24 cellular contexts compared by ENCODE assay signal in the genomic region with DNA sequence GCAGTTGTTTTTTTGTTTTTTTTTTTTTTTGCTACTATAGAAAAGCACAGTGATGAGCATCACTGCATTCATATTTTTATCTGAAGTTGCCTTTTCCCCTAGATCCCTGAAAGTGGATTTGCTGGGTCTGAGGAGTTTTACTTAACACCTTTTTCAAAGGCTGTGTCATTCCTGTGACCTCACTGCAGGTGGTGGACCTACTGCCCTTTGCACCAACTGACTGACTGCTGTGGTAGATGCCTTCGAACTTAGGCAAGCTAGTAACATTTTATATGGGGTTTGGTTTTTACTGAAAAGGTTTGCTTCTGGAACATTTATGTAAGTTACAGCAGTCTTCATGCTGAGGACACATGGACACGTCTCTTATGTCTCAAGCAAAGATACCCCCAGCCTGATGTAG. TPM values are rescaled to one million over a fixed set of nuclear protein-coding genes. Genes with fewer than 3 reads are reported as not detected.
DNase-seq lines count a peak whose midpoint lies in the region; ATAC-seq, FAIRE-seq and TF ChIP-seq lines count a peak whose summit lies in the region.
"Had no signal": no experiment of that assay in that cellular context is flagged by ENCODE, and none has a peak within 500 bp of the region (broad histone marks: within the 10 kb centered on the region; RNA-seq: fewer than 3 reads in every experiment).

No MANE protein-coding gene starts in this region.

- intact Hi-C loops in HepG2 (cut with micrococcal nuclease; ENCODE audit: unreplicated experiment): loop anchor here (2.0 to 10.0 kb wide), 2 partner anchors 36 to 158 kb away; partner anchors contain the start of gene SPTBN1
- intact Hi-C loops in left lung (cut with DNase I): no loop called here

- 47% methylated on average over 2 of the region's 2 CpGs for WGBS in HepG2 (ENCODE audit: low lambda C conversion rate)

- peaks cover 5% of the 10 kb centered on the region; the same call in 1 of the 2 replicates for H3K79me2 ChIP-seq in SU-DHL-6 (ENCODE audit: insufficient read depth, low read length)
- peaks cover 75% of the 10 kb centered on the region for H3K79me2 ChIP-seq in HepG2 (ENCODE audit: insufficient read depth, low read length)

- peak; percentile 85 for ATAC-seq in HepG2
- no peak for ATAC-seq in left lung
- ATAC-seq: GM23338, Panc1 had no signal

- BruUV-seq in HepG2 (replicated peaks; lab: Mats Ljungman, UMichigan): no TSS peak

- peaks cover 63% of the 10 kb centered on the region for H3K4me1 ChIP-seq in HepG2 (ENCODE audit: insufficient read depth, low read length)
- H3K4me1 ChIP-seq in left lung: peaks cover 0 to 8% of the 10 kb centered on the region in 2 donors
- H3K4me1 ChIP-seq: HAP-1 had no signal

- TF ChIP-seq CTCF in SU-DHL-6 (IDR thresholded peaks at IDR 0.05; ENCODE audit: insufficient read depth, low read length, poor library complexity, severe bottlenecking) (no peak), HepG2 (CRISPR knock-in tag; IDR thresholded peaks at IDR 0.05) (no peak), left lung (IDR thresholded peaks at IDR 0.05) (no peak)

- 0 out of 2 replicates have a peak, but pooled peaks cover 3% of the 10 kb centered on the region for H3F3A ChIP-seq in SU-DHL-6 (ENCODE audit: insufficient read depth)

- TF ChIP-seq EP300 in HepG2 (IDR thresholded peaks at IDR 0.05; ENCODE audit: low read depth in 2 of 2, low read length in 2 of 2) (no peak), HepG2 (CRISPR knock-in tag; IDR thresholded peaks at IDR 0.05; ENCODE audit: borderline replicate concordance) (no peak)

- H3K9ac ChIP-seq in SU-DHL-6 (ENCODE audit: low read length): no peak overlapping the region
- H3K9ac ChIP-seq in HepG2 (ENCODE audit: insufficient read depth, low read depth, low read length): no peak overlapping the region

- H3K27ac ChIP-seq in SU-DHL-6 (ENCODE audit: low read depth, low read length): peak overlapping the region; percentile 45
- no peak overlapping the region for H3K27ac ChIP-seq in HepG2 (ENCODE audit: extremely low read length, insufficient read depth, low read length)
- no peak overlapping the region for H3K27ac ChIP-seq in left lung
- H3K27ac ChIP-seq: A549, HL-60, RWPE1 had no signal

- H3K27me3 ChIP-seq in SU-DHL-6 (ENCODE audit: low read length) (no peaks in the 10 kb centered on the region), HepG2 (ENCODE audit: control insufficient read depth in 1 of 2, insufficient read depth in 2 of 2, low read length in 2 of 2) (no peaks in the 10 kb centered on the region), left lung (no peaks in the 10 kb centered on the region)
- H3K27me3 ChIP-seq: MG63 had no signal

- no peaks in the 10 kb centered on the region for H3K9me2 ChIP-seq in SU-DHL-6 (replicated peaks; ENCODE audit: insufficient read depth, low read length)

- TF ChIP-seq POLR2A in HepG2 (IDR thresholded peaks at IDR 0.05; ENCODE audit: insufficient read depth in 1 of 2, low read depth in 2 of 2, low read length in 2 of 2): no peak

- TF ChIP-seq RAD21 in HepG2 (CRISPR knock-in tag; IDR thresholded peaks at IDR 0.05): no peak

- no peaks in the 10 kb centered on the region for H3K9me3 ChIP-seq in SU-DHL-6 (ENCODE audit: insufficient read depth, low read length)
- no peaks in the 10 kb centered on the region for H3K9me3 ChIP-seq in HepG2 (ENCODE audit: low read length)
- H3K9me3 ChIP-seq in left lung: no peaks in the 10 kb centered on the region
- H3K9me3 ChIP-seq: A549, HAP-1, MG63 had no signal

- peak; percentile 50 for DNase-seq in HuH-7.5 (ENCODE audit: low spot score)
- DNase-seq in HepG2 (ENCODE audit: low spot score): peak; percentile 60
- no peak for DNase-seq in dedifferentiated amniotic fluid mesenchymal stem cell (ENCODE audit: extremely low spot score)
- DNase-seq in stimulated activated CD4-positive, alpha-beta T cell treated with anti-CD3 and anti-CD28 coated beads, Interleukin-4, amount 100 ng/mL, for 4 hours: no peak
- no peak for DNase-seq in left lung
- DNase-seq in ureter (ENCODE audit: low spot score): no peak
- DNase-seq: C1 segment of cervical spinal cord; CD4-positive, alpha-beta memory T cell; COR-L47; DMS53; KBM-7; MG63; NCI-H2029 treated with DMSO at 0.1 percent for 48 hours; NCI-H2227 treated with DMSO at 0.1 percent for 48 hours; NCI-H526 treated with DMSO at 0.1 percent for 48 hours; SHP77 treated with DMSO at 0.1 percent for 48 hours had no signal

- in situ Hi-C loops in HepG2 (cut with HindIII; ENCODE audit: extremely low pct_ligation_motif_present, low pct_unique_long_range_greater_than_20kb): no loop called here

- POLR2A ChIA-PET in HepG2 (lab: Yijun Ruan, JAX): interaction anchor here (0.7 kb wide), 1 partner anchor 23 kb away, joined by 3 read pairs; no protein-coding TSS in a partner anchor

- CTCF ChIA-PET in HepG2 (lab: Yijun Ruan, JAX; ENCODE audit: low intra/inter-chr PET ratio, low total read pairs): no interaction called here

- FAIRE-seq in HepG2 (lab: Jason Lieb, UNC): peak; percentile 18
- FAIRE-seq: A549, GM18507 had no signal

- H3K36me3 ChIP-seq in SU-DHL-6 (ENCODE audit: low read length) (no peaks in the 10 kb centered on the region), HepG2 (replicated peaks in 1 of 2; ENCODE audit: control insufficient read depth in 1 of 2, insufficient read depth in 2 of 2, low read length in 2 of 2) (peaks cover 2 to 4% of the 10 kb centered on the region in 2 experiments; a peak in 2 of 5 replicates), left lung (peaks cover 0 to 3% of the 10 kb centered on the region in 2 donors)
- H3K36me3 ChIP-seq: HAP-1, MG63 had no signal

- H4K20me1 ChIP-seq in SU-DHL-6 (ENCODE audit: low read depth, low read length) (no peaks in the 10 kb centered on the region), HepG2 (ENCODE audit: insufficient read depth, low read length) (peaks cover 4% of the 10 kb centered on the region; the same call in 1 of the 2 replicates)

- H3K4me2 ChIP-seq in SU-DHL-6 (ENCODE audit: low read depth, low read length, poor library complexity, severe bottlenecking) (peak overlapping the region; percentile 27), HepG2 (ENCODE audit: low read depth, low read length) (peak overlapping the region; percentile 23)
- H3K4me2 ChIP-seq: A549, GM23338 had no signal

- no peak overlapping the region for H2AFZ ChIP-seq in SU-DHL-6 (ENCODE audit: low read depth, low read length, severe bottlenecking)
- no peak overlapping the region for H2AFZ ChIP-seq in HepG2 (ENCODE audit: low read length)
- H2AFZ ChIP-seq: GM23338 had no signal

- no peak overlapping the region for H3K4me3 ChIP-seq in SU-DHL-6 (ENCODE audit: insufficient read depth, low read length, poor library complexity, severe bottlenecking)
- H3K4me3 ChIP-seq in HepG2 (replicated peaks in 1 of 3; ENCODE audit: insufficient read depth in 1 of 3, low read depth in 2 of 3, low read length in 3 of 3): no peak overlapping the region
- no peak overlapping the region for H3K4me3 ChIP-seq in left lung
- H3K4me3 ChIP-seq: A549, GM23338, HAP-1, MG63 had no signal

TF ChIP-seq in HepG2, 621 proteins besides CTCF, POLR2A, EP300 and RAD21 (continues in another document):
- no peak for TF ChIP-seq SRF (IDR thresholded peaks at IDR 0.05; ENCODE audit: low read depth, low read length)
- TF ChIP-seq NFE2L1 (CRISPR knock-in tag; IDR thresholded peaks at IDR 0.05; ENCODE audit: borderline replicate concordance): no peak
- TF ChIP-seq ERF (CRISPR knock-in tag; IDR thresholded peaks at IDR 0.05): no peak
- TF ChIP-seq TARDBP (CRISPR knock-in tag; IDR thresholded peaks at IDR 0.05): no peak
- TF ChIP-seq KLF16 (CRISPR knock-in tag; IDR thresholded peaks at IDR 0.05): no peak
- TF ChIP-seq THAP11 (CRISPR knock-in tag; IDR thresholded peaks at IDR 0.05): no peak
- peak; percentile 75 for TF ChIP-seq PPARG (CRISPR knock-in tag; conservative IDR thresholded peaks at IDR 0.05)
- TF ChIP-seq ZNF484 (CRISPR knock-in tag; IDR thresholded peaks at IDR 0.05; ENCODE audit: borderline replicate concordance, low read depth): no peak
- TF ChIP-seq IRF2 (CRISPR knock-in tag; IDR thresholded peaks at IDR 0.05): no peak
- no peak for TF ChIP-seq SNRNP70 (IDR thresholded peaks at IDR 0.05; ENCODE audit: low read depth, low read length)
- 0 out of 2 replicates have a peak, but pooled peaks have one; percentile 18 for TF ChIP-seq GATAD2A (CRISPR knock-in tag; IDR thresholded peaks at IDR 0.05)
- no peak for TF ChIP-seq ZNF644 (CRISPR knock-in tag; IDR thresholded peaks at IDR 0.05; ENCODE audit: low read depth)

RNA-seq across cellular contexts. Expression of gene SPTBN1, which starts 36.2 kb away (rescaled TPM):
- total RNA-seq in HepG2 (2016; rRNA removed; fragmentation: Illumina TruSeq; extraction: Trizol) (139 and 299 TPM in 2 replicates), left lung (100 to 1,000 TPM; 441 to 550 TPM), ureter (380 TPM)
- 7.6 and 9.0 TPM in 2 replicates for total RNA-seq in HepG2 (2016; cell fraction: cytosol; rRNA removed; fragmentation: Illumina TruSeq; extraction: Trizol; ENCODE audit: low read depth)
- 109 and 295 TPM in 2 replicates for total RNA-seq in HepG2 (2016; cell fraction: insoluble cytoplasmic fraction; rRNA removed; fragmentation: Illumina TruSeq; extraction: Trizol)
- total RNA-seq in HepG2 (2016; cell fraction: membrane; rRNA removed; fragmentation: Illumina TruSeq; extraction: Trizol): 27.1 and 31.5 TPM in 2 replicates
- 441 and 497 TPM in 2 replicates for total RNA-seq in HepG2 (2016; cell fraction: nucleus; rRNA removed; fragmentation: Illumina TruSeq; extraction: Trizol)
- 123 and 127 TPM in 2 replicates for polyA plus RNA-seq in HepG2 (2011; rRNA removed)
- polyA plus RNA-seq in HepG2 (2011; cell fraction: cytosol; rRNA removed): 37.4 and 38.8 TPM in 2 replicates
- 594 and 623 TPM in 2 replicates for polyA plus RNA-seq in HepG2 (2011; cell fraction: nucleus; rRNA removed)
- polyA plus RNA-seq in HepG2 (2012): 212 and 223 TPM in 2 replicates
- 3.3 and 4.0 TPM in 2 replicates for polyA plus RNA-seq in HepG2 (2016; cell fraction: cytosol; fragmentation: Illumina TruSeq; extraction: Trizol; ENCODE audit: low read depth)
- 55.3 and 74.4 TPM in 2 replicates for polyA plus RNA-seq in HepG2 (2016; cell fraction: insoluble cytoplasmic fraction; fragmentation: Illumina TruSeq; extraction: Trizol; ENCODE audit: low read depth)
- 9.0 and 11.0 TPM in 2 replicates for polyA plus RNA-seq in HepG2 (2016; cell fraction: membrane; fragmentation: Illumina TruSeq; extraction: Trizol; ENCODE audit: low read depth)
- 381 and 401 TPM in 2 replicates for polyA plus RNA-seq in HepG2 (2016; cell fraction: nucleus; fragmentation: Illumina TruSeq; extraction: Trizol; ENCODE audit: insufficient read depth, low read depth)
- 53.9 and 245 TPM in 2 replicates for polyA minus RNA-seq in HepG2 (2011; rRNA and poly(A)+ RNA removed; ENCODE audit: low replicate concordance)
- 129 and 133 TPM in 2 replicates for polyA minus RNA-seq in HepG2 (2011; cell fraction: cytosol; rRNA and poly(A)+ RNA removed)
- 957 and 1,039 TPM in 2 replicates for polyA minus RNA-seq in HepG2 (2011; cell fraction: nucleus; rRNA and poly(A)+ RNA removed)

Comparison
In these comparisons a context has a peak if more than half of its experiments do, and no peak if none do; other contexts are left out.
1. DNase-seq: peak in HuH-7.5 (single experiment) and HepG2 (single experiment); none in dedifferentiated amniotic fluid mesenchymal stem cell (single experiment), stimulated activated CD4-positive, alpha-beta T cell treated with anti-CD3 and anti-CD28 coated beads, Interleukin-4, amount 100 ng/mL, for 4 hours (0 of 2), left lung (0 of 2) and ureter (single experiment).